ENCODE assay signal across 13 cellular contexts in the genomic region with DNA sequence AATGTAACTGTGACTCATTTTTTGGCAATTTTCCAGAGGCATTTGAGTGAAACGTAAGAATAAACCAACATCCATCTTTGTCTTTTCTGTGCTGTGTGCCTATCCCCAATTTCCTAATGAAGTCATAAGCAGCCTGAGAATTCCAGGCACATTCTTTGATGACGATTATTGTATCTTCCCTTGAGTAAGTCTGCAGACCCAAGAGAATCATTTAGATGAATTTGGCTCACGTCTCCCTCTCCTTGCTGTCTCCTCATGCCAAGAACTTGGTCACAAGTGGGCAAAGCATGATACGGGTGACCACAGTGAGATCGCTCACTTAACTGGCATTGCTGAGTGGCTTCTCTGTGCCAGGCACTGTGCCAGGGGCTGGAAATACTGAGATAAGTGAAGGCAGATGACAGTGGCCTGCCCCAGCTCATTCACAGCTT.
DNase-seq lines count a peak whose midpoint lies in the region; ATAC-seq and TF ChIP-seq lines count a peak whose summit lies in the region.
"Had no signal": no experiment of that assay in that cellular context is flagged by ENCODE, and none has a peak within 500 bp of the region (broad histone marks: within the 10 kb centered on the region; RNA-seq: fewer than 3 reads in every experiment).

No MANE protein-coding gene starts in this region.

- no peak overlapping the region for H3K4me3 Mint-ChIP-seq in T-helper 2 cell treated with Interferon-gamma antibody and Interleukin-4, amounts not matched to agents 5 μg/mL and 100 μg/mL, for 36 hours
- H3K4me3 Mint-ChIP-seq: dendritic cell treated with granulocyte-macrophage colony-stimulating factor and Interleukin-4, amounts not matched to agents 40 ng/mL and 50 ng/mL, for 4 days; nephron had no signal

- H3K9ac ChIP-seq in fibroblast of lung (ENCODE audit: insufficient read depth, low read length) = no peak overlapping the region

- ATAC-seq in lower lobe of right lung (peak; percentile 44 to 47), GM21390 (IDR thresholded peaks at IDR 0.05; ENCODE audit: unreplicated experiment) (no peak)
- ATAC-seq: left colon had no signal

- no peaks in the 10 kb centered on the region for H3K36me3 Mint-ChIP-seq in T-helper 2 cell treated with Interferon-gamma antibody and Interleukin-4, amounts not matched to agents 5 μg/mL and 100 μg/mL, for 36 hours (ENCODE audit: low read depth)

- H3K79me2 ChIP-seq in fibroblast of lung (ENCODE audit: control insufficient read depth, insufficient read depth, low read length) = no peaks in the 10 kb centered on the region

- DNase-seq in EH (ENCODE audit: low read depth) (peak; percentile 62), M059J (ENCODE audit: low read depth) (peak; percentile 65), fibroblast of lung (ENCODE audit: low read depth in 2 of 2) (peak; percentile 39 to 77), lower lobe of right lung (peak; percentile 47), amygdala (lab: John Stamatoyannopoulos, UW) (no peak)
- no peak for DNase-seq in activated CD4-positive, alpha-beta T cell treated with anti-CD3 and anti-CD28 coated beads for 1 hour
- DNase-seq in T-helper 2 cell treated with Interferon-gamma antibody and Interleukin-4, amounts not matched to agents 5 μg/mL and 100 μg/mL, for 36 hours (ENCODE audit: low spot score) = no peak
- DNase-seq: left colon, NCI-H1694 treated with DMSO at 0.1 percent for 48 hours, stomach had no signal

- no peak overlapping the region for H3K27ac Mint-ChIP-seq in T-helper 2 cell treated with Interferon-gamma antibody and Interleukin-4, amounts not matched to agents 5 μg/mL and 100 μg/mL, for 36 hours
- H3K27ac Mint-ChIP-seq: dendritic cell treated with granulocyte-macrophage colony-stimulating factor and Interleukin-4, amounts not matched to agents 40 ng/mL and 50 ng/mL, for 4 days; nephron had no signal

- H3K4me3 ChIP-seq in fibroblast of lung (replicated peaks in 1 of 4; ENCODE audit: control extremely low read depth in 1 of 4, insufficient read depth in 1 of 4, low read depth in 3 of 4, low read length in 4 of 4) = no peak overlapping the region
- no peak overlapping the region for H3K4me3 ChIP-seq in lower lobe of right lung
- H3K4me3 ChIP-seq: stomach had no signal

- no peaks in the 10 kb centered on the region for H3K4me1 ChIP-seq in fibroblast of lung (ENCODE audit: control insufficient read depth, extremely low read depth, insufficient read depth, low read length)
- H3K4me1 ChIP-seq in lower lobe of right lung = no peaks in the 10 kb centered on the region
- H3K4me1 ChIP-seq: stomach had no signal

- H3K27me3 ChIP-seq in fibroblast of lung (ENCODE audit: control insufficient read depth, insufficient read depth, low read length) = no peaks in the 10 kb centered on the region
- H3K27me3 ChIP-seq in lower lobe of right lung (ENCODE audit: low read depth) = no peaks in the 10 kb centered on the region
- H3K27me3 ChIP-seq: stomach had no signal

- no peaks in the 10 kb centered on the region for H3K4me1 Mint-ChIP-seq in T-helper 2 cell treated with Interferon-gamma antibody and Interleukin-4, amounts not matched to agents 5 μg/mL and 100 μg/mL, for 36 hours (ENCODE audit: low read depth)
- H3K4me1 Mint-ChIP-seq: nephron had no signal

- no peaks in the 10 kb centered on the region for H3K27me3 Mint-ChIP-seq in T-helper 2 cell treated with Interferon-gamma antibody and Interleukin-4, amounts not matched to agents 5 μg/mL and 100 μg/mL, for 36 hours (ENCODE audit: low read depth)

- H3K9me3 Mint-ChIP-seq in T-helper 2 cell treated with Interferon-gamma antibody and Interleukin-4, amounts not matched to agents 5 μg/mL and 100 μg/mL, for 36 hours = peaks cover 11% of the 10 kb centered on the region

- intact Hi-C loops in lower lobe of right lung (cut with DNase I) = no loop called here

- H4K20me1 ChIP-seq in fibroblast of lung (ENCODE audit: control insufficient read depth, extremely low read depth, insufficient read depth, low read length) = no peaks in the 10 kb centered on the region

- TF ChIP-seq CTCF in fibroblast of lung (conservative IDR thresholded peaks at IDR 0.05 in 1 of 2, IDR thresholded peaks at IDR 0.05 in 1 of 2; ENCODE audit: low read depth in 1 of 2, low read length in 2 of 2) (no peak), lower lobe of right lung (IDR thresholded peaks at IDR 0.05) (no peak)

- no peak overlapping the region for H3K27ac ChIP-seq in fibroblast of lung (ENCODE audit: insufficient read depth, low read length)
- no peak overlapping the region for H3K27ac ChIP-seq in lower lobe of right lung
- H3K27ac ChIP-seq: stomach had no signal

- H3K9me3 ChIP-seq in fibroblast of lung (ENCODE audit: control insufficient read depth, insufficient read depth, low read depth, low read length) (no peaks in the 10 kb centered on the region), lower lobe of right lung (peaks cover 12% of the 10 kb centered on the region)

- H3K36me3 ChIP-seq in fibroblast of lung (ENCODE audit: control insufficient read depth, insufficient read depth, low read length) (no peaks in the 10 kb centered on the region), lower lobe of right lung (no peaks in the 10 kb centered on the region)
- H3K36me3 ChIP-seq: stomach had no signal

- H3K4me2 ChIP-seq in fibroblast of lung (ENCODE audit: extremely low read depth, insufficient read depth, low read length) = no peak overlapping the region

- H2AFZ ChIP-seq in fibroblast of lung (ENCODE audit: low read length) = no peak overlapping the region

Comparison
In these comparisons a context has a peak if more than half of its experiments do, and no peak if none do; other contexts are left out.
1. DNase-seq: peak in EH (single experiment), M059J (single experiment), fibroblast of lung (2 of 2) and lower lobe of right lung (single experiment); none in amygdala (0 of 56), activated CD4-positive, alpha-beta T cell treated with anti-CD3 and anti-CD28 coated beads for 1 hour (single experiment) and T-helper 2 cell treated with Interferon-gamma antibody and Interleukin-4, amounts not matched to agents 5 μg/mL and 100 μg/mL, for 36 hours (single experiment).